ENCODE assay signal across 8 cellular contexts in the genomic region with DNA sequence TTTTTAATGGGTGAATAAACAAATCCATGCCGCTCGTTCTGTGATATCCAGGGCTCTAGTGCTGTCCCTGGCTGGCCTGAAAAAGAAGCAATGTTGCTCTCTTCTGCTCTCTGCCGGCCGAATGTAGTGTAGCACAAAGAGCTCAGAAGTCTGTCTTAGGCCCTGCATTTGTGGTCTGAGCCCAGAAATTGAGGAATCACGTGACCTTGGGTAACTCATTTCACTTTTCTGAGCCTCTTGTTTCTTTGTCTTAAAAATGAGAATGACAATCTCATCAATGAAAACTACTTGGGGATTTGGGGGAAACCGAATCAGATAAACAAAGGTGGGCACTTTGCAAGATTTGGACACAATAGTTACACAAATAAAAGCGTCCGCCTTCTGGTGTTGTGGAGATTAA.
DNase-seq lines count a peak whose midpoint lies in the region; ATAC-seq and TF ChIP-seq lines count a peak whose summit lies in the region.

No MANE protein-coding gene starts in this region.

- H3K36me3 Mint-ChIP-seq in activated T-cell treated with anti-CD3 and anti-CD28 coated beads, Interleukin-2, amount 50 U/mL, for 4 hours (ENCODE audit: insufficient read depth) = no peaks in the 10 kb centered on the region

- TF ChIP-seq CTCF in foreskin fibroblast (IDR thresholded peaks at IDR 0.05; ENCODE audit: low read depth, low read length) (peak; percentile 82), vagina (IDR thresholded peaks at IDR 0.05) (peak; percentile 29 to 72 (median 33))

- ATAC-seq in activated T-cell treated with anti-CD3 and anti-CD28 coated beads, Interleukin-2, amount 50 U/mL, for 4 hours = peak; percentile 78 to 84
- ATAC-seq in HG03520 (IDR thresholded peaks at IDR 0.05; ENCODE audit: unreplicated experiment) = no peak

- H4K20me1 ChIP-seq in GM23248 (ENCODE audit: insufficient read depth) = no peaks in the 10 kb centered on the region

- H3K27ac ChIP-seq in GM23248 (no peak overlapping the region), vagina (no peak overlapping the region)

- no peaks in the 10 kb centered on the region for H3K27me3 ChIP-seq in GM23248 (replicated peaks; ENCODE audit: insufficient read depth)
- H3K27me3 ChIP-seq in vagina = no peaks in the 10 kb centered on the region

- no peaks in the 10 kb centered on the region for H3K4me1 Mint-ChIP-seq in activated T-cell treated with anti-CD3 and anti-CD28 coated beads, Interleukin-2, amount 50 U/mL, for 4 hours (ENCODE audit: low read depth)

- no peak overlapping the region for H2AFZ ChIP-seq in GM23248

- H3K4me3 ChIP-seq in GM23248 (no peak overlapping the region), foreskin fibroblast (ENCODE audit: low read depth in 1 of 2, low read length in 2 of 2) (no peak overlapping the region), vagina (no peak overlapping the region)

- no peak for TF ChIP-seq POLR2A in vagina (IDR thresholded peaks at IDR 0.05)

- no peaks in the 10 kb centered on the region for H3K79me2 ChIP-seq in GM23248 (ENCODE audit: insufficient read depth)

- no peaks in the 10 kb centered on the region for H3F3A ChIP-seq in GM23248 (ENCODE audit: insufficient read depth)

- in situ Hi-C loops in GM23248 (cut with MboI) = loop anchor here (25.0 kb wide), 1 partner anchor 637 kb away; no protein-coding TSS in a partner anchor

- intact Hi-C loops in vagina (cut with DNase I) = no loop called here

- no peak overlapping the region for H3K4me2 ChIP-seq in GM23248 (ENCODE audit: unreplicated experiment)

- peak; percentile 3 for DNase-seq in COLO668 (lab: John Stamatoyannopoulos, UW; ENCODE audit: unreplicated experiment)
- peak; percentile 79 for DNase-seq in GM23248
- peak; percentile 62 for DNase-seq in NCI-H69 (lab: John Stamatoyannopoulos, UW)
- DNase-seq in activated T-cell treated with anti-CD3 and anti-CD28 coated beads, Interleukin-2, amount 50 U/mL, for 4 hours = peak; percentile 11
- DNase-seq in foreskin fibroblast = peak; percentile 20 to 56
- DNase-seq in occipital lobe (lab: John Stamatoyannopoulos, UW) = peak; percentile 50
- DNase-seq in vagina (ENCODE audit: extremely low spot score in 2 of 2) = no peak

- H3K4me1 ChIP-seq in GM23248 (ENCODE audit: insufficient read depth) = no peaks in the 10 kb centered on the region
- no peaks in the 10 kb centered on the region for H3K4me1 ChIP-seq in vagina

- H3K27me3 Mint-ChIP-seq in activated T-cell treated with anti-CD3 and anti-CD28 coated beads, Interleukin-2, amount 50 U/mL, for 4 hours (ENCODE audit: low read depth) = peaks cover 3% of the 10 kb centered on the region

- H3K36me3 ChIP-seq in GM23248 (ENCODE audit: low read depth) = no peaks in the 10 kb centered on the region
- no peaks in the 10 kb centered on the region for H3K36me3 ChIP-seq in vagina

- H3K9ac ChIP-seq in GM23248 = no peak overlapping the region

- no peaks in the 10 kb centered on the region for H3K9me2 ChIP-seq in GM23248 (ENCODE audit: insufficient read depth)

- H3K4me3 Mint-ChIP-seq in activated T-cell treated with anti-CD3 and anti-CD28 coated beads, Interleukin-2, amount 50 U/mL, for 4 hours = no peak overlapping the region

- no peaks in the 10 kb centered on the region for H3K9me3 ChIP-seq in GM23248 (ENCODE audit: low read depth)
- no peaks in the 10 kb centered on the region for H3K9me3 ChIP-seq in vagina

- 26 to 29% methylated on average over 8 of the region's 8 CpGs for WGBS in GM23248 (ENCODE audit: low coverage in 1 of 2, low lambda C conversion rate in 2 of 2, missing lambda C conversion rate in 2 of 2), 2 experiments

- H3K9me3 Mint-ChIP-seq in activated T-cell treated with anti-CD3 and anti-CD28 coated beads, Interleukin-2, amount 50 U/mL, for 4 hours = no peaks in the 10 kb centered on the region

Comparison
In these comparisons a context has a peak if more than half of its experiments do, and no peak if none do; other contexts are left out.
1. DNase-seq: peak in COLO668 (single experiment), GM23248 (single experiment), NCI-H69 (single experiment), activated T-cell treated with anti-CD3 and anti-CD28 coated beads, Interleukin-2, amount 50 U/mL, for 4 hours (single experiment), foreskin fibroblast (2 of 2) and occipital lobe (single experiment); none in vagina (0 of 2).